Comparison of ENCODE assay signal across 9 cellular contexts in genomic region chr7:4204530-4205165, GRCh38.
DNase-seq lines count a peak whose midpoint lies in the region; ATAC-seq and TF ChIP-seq lines count a peak whose summit lies in the region.
"Had no signal": no experiment of that assay in that cellular context is flagged by ENCODE, and none has a peak within 500 bp of the region (broad histone marks: within the 10 kb centered on the region; RNA-seq: fewer than 3 reads in every experiment).

No MANE protein-coding gene starts in this region.

- no peak overlapping the region for H3K27ac Mint-ChIP-seq in activated naive CD4-positive, alpha-beta T cell treated with anti-CD3 and anti-CD28 coated beads, Interleukin-2, amount 10 ng/mL, durations not matched to agents 7 days and 5 days
- H3K27ac Mint-ChIP-seq in natural killer cell, result peak overlapping the region; percentile 57 to 90
- peak overlapping the region; percentile 85 for H3K27ac Mint-ChIP-seq in stimulated activated naive CD8-positive, alpha-beta T cell treated with anti-CD3 and anti-CD28 coated beads, Interleukin-15, Interleukin-2, amounts not matched to agents 100 ng/mL and 50 ng/mL, for 24 hours

- H3K36me3 Mint-ChIP-seq in activated naive CD4-positive, alpha-beta T cell treated with anti-CD3 and anti-CD28 coated beads, Interleukin-2, amount 10 ng/mL, durations not matched to agents 7 days and 5 days, result no peaks in the 10 kb centered on the region
- H3K36me3 Mint-ChIP-seq in natural killer cell, result no peaks in the 10 kb centered on the region
- no peaks in the 10 kb centered on the region for H3K36me3 Mint-ChIP-seq in stimulated activated naive CD8-positive, alpha-beta T cell treated with anti-CD3 and anti-CD28 coated beads, Interleukin-15, Interleukin-2, amounts not matched to agents 100 ng/mL and 50 ng/mL, for 24 hours (ENCODE audit: low read depth)

- ATAC-seq in natural killer cell (peak in 2 of 3 donors; percentile 70 to 80), left lobe of liver (no peak)

- CTCF ChIA-PET in activated naive CD4-positive, alpha-beta T cell treated with anti-CD3 and anti-CD28 coated beads, Interleukin-2, amount 10 ng/mL, durations not matched to agents 7 days and 5 days (lab: Charles Lee), result no interaction called here

- TF ChIP-seq CTCF in natural killer cell (IDR thresholded peaks at IDR 0.05), result no peak

- no peaks in the 10 kb centered on the region for H3K27me3 Mint-ChIP-seq in activated naive CD4-positive, alpha-beta T cell treated with anti-CD3 and anti-CD28 coated beads, Interleukin-2, amount 10 ng/mL, durations not matched to agents 7 days and 5 days
- no peaks in the 10 kb centered on the region for H3K27me3 Mint-ChIP-seq in natural killer cell (ENCODE audit: low read depth in 2 of 2)
- H3K27me3 Mint-ChIP-seq in stimulated activated naive CD8-positive, alpha-beta T cell treated with anti-CD3 and anti-CD28 coated beads, Interleukin-15, Interleukin-2, amounts not matched to agents 100 ng/mL and 50 ng/mL, for 24 hours, result no peaks in the 10 kb centered on the region

- no peaks in the 10 kb centered on the region for H3K9me3 Mint-ChIP-seq in activated naive CD4-positive, alpha-beta T cell treated with anti-CD3 and anti-CD28 coated beads, Interleukin-2, amount 10 ng/mL, durations not matched to agents 7 days and 5 days
- no peaks in the 10 kb centered on the region for H3K9me3 Mint-ChIP-seq in natural killer cell
- no peaks in the 10 kb centered on the region for H3K9me3 Mint-ChIP-seq in stimulated activated naive CD8-positive, alpha-beta T cell treated with anti-CD3 and anti-CD28 coated beads, Interleukin-15, Interleukin-2, amounts not matched to agents 100 ng/mL and 50 ng/mL, for 24 hours

- H3K4me1 Mint-ChIP-seq in activated naive CD4-positive, alpha-beta T cell treated with anti-CD3 and anti-CD28 coated beads, Interleukin-2, amount 10 ng/mL, durations not matched to agents 7 days and 5 days, result no peaks in the 10 kb centered on the region
- H3K4me1 Mint-ChIP-seq in natural killer cell, result peaks cover 6 to 19% of the 10 kb centered on the region in 2 donors
- peaks cover 11% of the 10 kb centered on the region for H3K4me1 Mint-ChIP-seq in stimulated activated naive CD8-positive, alpha-beta T cell treated with anti-CD3 and anti-CD28 coated beads, Interleukin-15, Interleukin-2, amounts not matched to agents 100 ng/mL and 50 ng/mL, for 24 hours (ENCODE audit: low read depth)

- intact Hi-C loops in natural killer cell (cut with micrococcal nuclease), result no loop called here

- H3K4me3 Mint-ChIP-seq in activated naive CD4-positive, alpha-beta T cell treated with anti-CD3 and anti-CD28 coated beads, Interleukin-2, amount 10 ng/mL, durations not matched to agents 7 days and 5 days, result no peak overlapping the region
- peak overlapping the region; percentile 76 for H3K4me3 Mint-ChIP-seq in natural killer cell
- peak overlapping the region; percentile 74 for H3K4me3 Mint-ChIP-seq in stimulated activated naive CD8-positive, alpha-beta T cell treated with anti-CD3 and anti-CD28 coated beads, Interleukin-15, Interleukin-2, amounts not matched to agents 100 ng/mL and 50 ng/mL, for 24 hours

- peak; percentile 68 for DNase-seq in activated naive CD4-positive, alpha-beta T cell treated with anti-CD3 and anti-CD28 coated beads, Interleukin-2, amount 50 U/mL, for 16 hours
- no peak for DNase-seq in activated naive CD4-positive, alpha-beta T cell treated with anti-CD3 and anti-CD28 coated beads, Interleukin-2, amount 10 ng/mL, durations not matched to agents 7 days and 5 days
- DNase-seq in activated naive CD8-positive, alpha-beta T cell treated with anti-CD3 and anti-CD28 coated beads, Interleukin-2, amount 50 U/mL, for 16 hours (ENCODE audit: low read depth, low spot score), result peak; percentile 11
- DNase-seq in natural killer cell (no peak), left lobe of liver (ENCODE audit: low spot score) (no peak), HK-2 (ENCODE audit: unreplicated experiment) (no peak)
- no peak for DNase-seq in activated CD8-positive, alpha-beta memory T cell treated with anti-CD3 and anti-CD28 coated beads, Interleukin-2, amount 50 U/mL, for 4 hours
- DNase-seq: MM.1S had no signal

Comparison
In these comparisons a context has a peak if more than half of its experiments do, and no peak if none do; other contexts are left out.
1. DNase-seq: peak in activated naive CD4-positive, alpha-beta T cell treated with anti-CD3 and anti-CD28 coated beads, Interleukin-2, amount 50 U/mL, for 16 hours (single experiment) and activated naive CD8-positive, alpha-beta T cell treated with anti-CD3 and anti-CD28 coated beads, Interleukin-2, amount 50 U/mL, for 16 hours (single experiment); none in activated naive CD4-positive, alpha-beta T cell treated with anti-CD3 and anti-CD28 coated beads, Interleukin-2, amount 10 ng/mL, durations not matched to agents 7 days and 5 days (single experiment), natural killer cell (single experiment), activated CD8-positive, alpha-beta memory T cell treated with anti-CD3 and anti-CD28 coated beads, Interleukin-2, amount 50 U/mL, for 4 hours (single experiment), left lobe of liver (single experiment) and HK-2 (single experiment).